27 cellular contexts compared by ENCODE assay signal in genomic region chr10:28555358-28555757, GRCh38. TPM values are rescaled to one million over a fixed set of nuclear protein-coding genes. Genes with fewer than 3 reads are reported as not detected.
DNase-seq lines count a peak whose midpoint lies in the region; ATAC-seq and TF ChIP-seq lines count a peak whose summit lies in the region.
"Had no signal": no experiment of that assay in that cellular context is flagged by ENCODE, and none has a peak within 500 bp of the region (broad histone marks: within the 10 kb centered on the region; RNA-seq: fewer than 3 reads in every experiment).

No MANE protein-coding gene starts in this region.

- peak overlapping the region in 3 of 4 donors; percentile 4 to 57 (median 50) for H3K4me3 Mint-ChIP-seq in CD4-positive, CD25-positive, alpha-beta regulatory T cell
- H3K4me3 Mint-ChIP-seq in GM23338: no peak overlapping the region
- H3K4me3 Mint-ChIP-seq in chondrocyte (ENCODE audit: unreplicated experiment): no peak overlapping the region
- H3K4me3 Mint-ChIP-seq in nephron progenitor cell: no peak overlapping the region
- H3K4me3 Mint-ChIP-seq: activated CD8-positive, alpha-beta T cell treated with anti-CD3 and anti-CD28 coated beads, Interleukin-2, amount 10 ng/mL, durations not matched to agents 7 days and 5 days had no signal

- peaks cover 100% of the 10 kb centered on the region for H3K79me2 ChIP-seq in GM23338 (replicated peaks; ENCODE audit: insufficient read depth)

- DNase-seq in CD4-positive, CD25-positive, alpha-beta regulatory T cell: no peak
- peak; percentile 18 for DNase-seq in GM23338 (ENCODE audit: low spot score)
- DNase-seq in chondrocyte (ENCODE audit: low spot score): no peak
- DNase-seq in nephron progenitor cell: no peak
- DNase-seq in NCI-H446 treated with DMSO at 0.1 percent for 48 hours (lab: John Stamatoyannopoulos, UW): no peak
- DNase-seq in NCI-H446 (lab: John Stamatoyannopoulos, UW): no peak
- DNase-seq in NCI-H1694 treated with DMSO at 0.1 percent for 48 hours (lab: John Stamatoyannopoulos, UW): no peak
- DNase-seq: activated CD8-positive, alpha-beta T cell treated with anti-CD3 and anti-CD28 coated beads, Interleukin-2, amount 10 ng/mL, durations not matched to agents 7 days and 5 days; activated gamma-delta T cell treated with Interleukin-2 at 50 U/mL for 16 hours; activated T-cell treated with anti-CD3 and anti-CD28 coated beads for 4 hours; dermis blood vessel endothelial cell; GDM1; glutamatergic neuron; GM23248; KG1; kidney glomerular epithelial cell; MM.1S; NCI-H1436; NCI-H510A treated with DMSO at 0.1 percent for 48 hours; occipital lobe; SHP77; stimulated activated CD4-positive, alpha-beta T cell treated with anti-CD3 and anti-CD28 coated beads, Interleukin-1b, Interleukin-23, amount 100 ng/mL, for 48 hours; SW 1271 had no signal

- H3K9me3 Mint-ChIP-seq in CD4-positive, CD25-positive, alpha-beta regulatory T cell: no peaks in the 10 kb centered on the region
- H3K9me3 Mint-ChIP-seq in GM23338 (no peaks in the 10 kb centered on the region), chondrocyte (ENCODE audit: low read depth) (no peaks in the 10 kb centered on the region), nephron progenitor cell (no peaks in the 10 kb centered on the region)

- peaks cover 66 to 95% (median 71%) of the 10 kb centered on the region in 4 donors for H3K4me1 Mint-ChIP-seq in CD4-positive, CD25-positive, alpha-beta regulatory T cell
- H3K4me1 Mint-ChIP-seq in GM23338 (peaks cover 52% of the 10 kb centered on the region), chondrocyte (ENCODE audit: low read depth) (peaks cover 79% of the 10 kb centered on the region), nephron progenitor cell (peaks cover 66% of the 10 kb centered on the region)

- no peak for TF ChIP-seq CTCF in GM23338 (conservative IDR thresholded peaks at IDR 0.05; ENCODE audit: low read depth in 2 of 2)
- TF ChIP-seq CTCF in chondrocyte (IDR thresholded peaks at IDR 0.05): no peak
- no peak for TF ChIP-seq CTCF in nephron progenitor cell (IDR thresholded peaks at IDR 0.05)

- no peaks in the 10 kb centered on the region for H3K9me2 ChIP-seq in GM23338 (ENCODE audit: insufficient read depth)

- H3K36me3 ChIP-seq in CD4-positive, CD25-positive, alpha-beta regulatory T cell (ENCODE audit: control insufficient read depth, insufficient read depth, low read length): peaks cover 40% of the 10 kb centered on the region
- H3K36me3 ChIP-seq in GM23338 (ENCODE audit: insufficient read depth): no peaks in the 10 kb centered on the region; the same call in 1 of the 2 replicates
- H3K36me3 ChIP-seq: breast epithelium had no signal

- no peaks in the 10 kb centered on the region for H3K9me3 ChIP-seq in CD4-positive, CD25-positive, alpha-beta regulatory T cell (ENCODE audit: control insufficient read depth in 2 of 2, low read length in 2 of 2)
- H3K9me3 ChIP-seq: breast epithelium, vagina had no signal

- no peak for ATAC-seq in CD4-positive, CD25-positive, alpha-beta regulatory T cell (ENCODE audit: low read depth in 2 of 2)
- no peak for ATAC-seq in GM23338
- ATAC-seq: activated CD8-positive, alpha-beta T cell treated with anti-CD3 and anti-CD28 coated beads, Interleukin-2, amount 10 ng/mL, durations not matched to agents 7 days and 5 days had no signal

- H3K27ac ChIP-seq in CD4-positive, CD25-positive, alpha-beta regulatory T cell (ENCODE audit: insufficient read depth, low read length, poor library complexity, severe bottlenecking): no peak overlapping the region
- no peak overlapping the region; the same call in 1 of the 2 replicates for H3K27ac ChIP-seq in GM23338 (ENCODE audit: low read depth)
- H3K27ac ChIP-seq: breast epithelium, GM23248, skin epidermis, vagina had no signal

- H3K27ac Mint-ChIP-seq in CD4-positive, CD25-positive, alpha-beta regulatory T cell: peak overlapping the region; percentile 5 to 66 (median 63)
- H3K27ac Mint-ChIP-seq in GM23338: peak overlapping the region; percentile 66
- peak overlapping the region; percentile 76 for H3K27ac Mint-ChIP-seq in chondrocyte (ENCODE audit: unreplicated experiment)
- H3K27ac Mint-ChIP-seq in nephron progenitor cell: peak overlapping the region; percentile 44
- H3K27ac Mint-ChIP-seq: activated CD8-positive, alpha-beta T cell treated with anti-CD3 and anti-CD28 coated beads, Interleukin-2, amount 10 ng/mL, durations not matched to agents 7 days and 5 days had no signal

- H2AFZ ChIP-seq in GM23338: no peak overlapping the region
- H2AFZ ChIP-seq: GM23248 had no signal

- H3F3A ChIP-seq in GM23338 (replicated peaks; ENCODE audit: low read depth): no peaks in the 10 kb centered on the region

- H3K36me3 Mint-ChIP-seq in CD4-positive, CD25-positive, alpha-beta regulatory T cell: peaks cover 53% of the 10 kb centered on the region
- H3K36me3 Mint-ChIP-seq in GM23338 (ENCODE audit: low read depth) (peaks cover 51% of the 10 kb centered on the region), chondrocyte (ENCODE audit: low read depth) (peaks cover 18% of the 10 kb centered on the region), nephron progenitor cell (ENCODE audit: low read depth) (peaks cover 76% of the 10 kb centered on the region)

- H3K4me2 ChIP-seq in GM23338: no peak overlapping the region

- H3K27me3 Mint-ChIP-seq in CD4-positive, CD25-positive, alpha-beta regulatory T cell: no peaks in the 10 kb centered on the region
- H3K27me3 Mint-ChIP-seq in GM23338 (ENCODE audit: insufficient read depth, low read depth, poor library complexity) (peaks cover 5% of the 10 kb centered on the region), chondrocyte (ENCODE audit: low read depth) (no peaks in the 10 kb centered on the region), nephron progenitor cell (ENCODE audit: low read depth, poor library complexity) (no peaks in the 10 kb centered on the region)

- no peaks in the 10 kb centered on the region for H3K27me3 ChIP-seq in CD4-positive, CD25-positive, alpha-beta regulatory T cell (ENCODE audit: control insufficient read depth, insufficient read depth, low read length)
- H3K27me3 ChIP-seq in GM23338 (ENCODE audit: insufficient read depth): no peaks in the 10 kb centered on the region
- H3K27me3 ChIP-seq: breast epithelium, vagina had no signal

- H4K20me1 ChIP-seq in GM23338 (replicated peaks; ENCODE audit: insufficient read depth): peaks cover 69% of the 10 kb centered on the region

- peak overlapping the region; percentile 24 for H3K4me3 ChIP-seq in CD4-positive, CD25-positive, alpha-beta regulatory T cell (ENCODE audit: low read depth, low read length)
- H3K4me3 ChIP-seq in GM23338: no peak overlapping the region
- H3K4me3 ChIP-seq: breast epithelium, GM23248, lung, skin epidermis, vagina had no signal

- peaks cover 62% of the 10 kb centered on the region for H3K4me1 ChIP-seq in CD4-positive, CD25-positive, alpha-beta regulatory T cell (ENCODE audit: control insufficient read depth, insufficient read depth, low read length, poor library complexity, severe bottlenecking)
- H3K4me1 ChIP-seq in GM23338 (ENCODE audit: insufficient read depth): peaks cover 10% of the 10 kb centered on the region
- H3K4me1 ChIP-seq: breast epithelium had no signal

TF ChIP-seq in GM23338, 12 proteins besides CTCF, POLR2A, EP300 and RAD21 (continues in another document):
- TF ChIP-seq EZH2phosphoT487 (IDR thresholded peaks at IDR 0.05; ENCODE audit: unreplicated experiment): no peak
- TF ChIP-seq ZNF114 (CRISPR knock-in tag; IDR thresholded peaks at IDR 0.05): no peak
- TF ChIP-seq, protein P1, sequence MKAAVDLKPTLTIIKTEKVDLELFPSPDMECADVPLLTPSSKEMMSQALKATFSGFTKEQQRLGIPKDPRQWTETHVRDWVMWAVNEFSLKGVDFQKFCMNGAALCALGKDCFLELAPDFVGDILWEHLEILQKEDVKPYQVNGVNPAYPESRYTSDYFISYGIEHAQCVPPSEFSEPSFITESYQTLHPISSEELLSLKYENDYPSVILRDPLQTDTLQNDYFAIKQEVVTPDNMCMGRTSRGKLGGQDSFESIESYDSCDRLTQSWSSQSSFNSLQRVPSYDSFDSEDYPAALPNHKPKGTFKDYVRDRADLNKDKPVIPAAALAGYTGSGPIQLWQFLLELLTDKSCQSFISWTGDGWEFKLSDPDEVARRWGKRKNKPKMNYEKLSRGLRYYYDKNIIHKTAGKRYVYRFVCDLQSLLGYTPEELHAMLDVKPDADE (IDR thresholded peaks at IDR 0.05): no peak
- no peak for TF ChIP-seq JUNB (IDR thresholded peaks at IDR 0.05; ENCODE audit: unreplicated experiment)
- TF ChIP-seq EZH2 (IDR thresholded peaks at IDR 0.05; ENCODE audit: low read depth, unreplicated experiment): no peak
- TF ChIP-seq CREB1 (CRISPR knock-in tag; IDR thresholded peaks at IDR 0.05; ENCODE audit: low read depth): no peak
- no peak for TF ChIP-seq STAT1 (IDR thresholded peaks at IDR 0.05; ENCODE audit: unreplicated experiment)
- TF ChIP-seq ZNF331 (CRISPR knock-in tag; IDR thresholded peaks at IDR 0.05; ENCODE audit: low read depth): no peak

RNA-seq across cellular contexts. Expression of gene WAC, which starts 22.4 kb away (rescaled TPM):
- total RNA-seq in CD4-positive, CD25-positive, alpha-beta regulatory T cell: 205 TPM
- polyA plus RNA-seq in CD4-positive, CD25-positive, alpha-beta regulatory T cell: 100 to 1,000 TPM in 1 of 4 donors, 10 to 100 TPM in 3; 80.5 to 100 (median 89.4) TPM
- total RNA-seq in GM23338 (2014; rRNA removed; shearing (Covaris generic)): 106 and 116 TPM in 2 replicates
- 52.8 and 59.4 TPM in 2 replicates for polyA plus RNA-seq in GM23338 (2016; fragmentation: Nextera tagmentation; extraction: Ambion mirVana)
- total RNA-seq in chondrocyte: 91.1 to 97.7 TPM (median 93.2 TPM) in 3 replicates

Comparison
In these comparisons a context has a peak if more than half of its experiments do, and no peak if none do; other contexts are left out.
1. H3K4me3 Mint-ChIP-seq: peak in CD4-positive, CD25-positive, alpha-beta regulatory T cell (3 of 4); none in GM23338 (single experiment), chondrocyte (single experiment) and nephron progenitor cell (single experiment).
2. Peak in every context shown above with its lines, with median percentiles within 50 percentile points of each other: H3K27ac Mint-ChIP-seq.